1 cellular context compared by ENCODE assay signal in the genomic region with DNA sequence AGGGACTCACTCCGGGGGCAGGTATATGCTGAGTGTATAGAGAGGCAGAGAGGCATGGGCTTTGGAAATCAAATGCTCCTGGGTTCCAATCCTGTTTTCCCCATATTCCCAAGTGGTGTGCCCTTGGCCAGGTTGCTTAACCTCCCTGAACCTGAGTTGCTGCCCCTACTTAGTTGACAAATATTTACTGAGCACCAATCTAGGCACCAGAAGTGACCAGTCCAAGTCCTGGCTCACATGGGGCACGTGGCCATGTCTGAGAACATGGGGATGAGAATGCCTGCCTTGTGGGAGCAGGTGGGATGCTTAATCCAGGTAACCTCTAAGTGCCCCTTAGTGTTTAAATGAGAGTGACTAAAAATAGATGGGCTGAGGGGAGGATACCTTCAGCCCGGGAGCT.
TF ChIP-seq lines count a peak whose summit lies in the region.

No MANE protein-coding gene starts in this region.

TF ChIP-seq in GM23338, 12 proteins besides CTCF, POLR2A, EP300 and RAD21 (continued from another document):
- TF ChIP-seq, protein P1, sequence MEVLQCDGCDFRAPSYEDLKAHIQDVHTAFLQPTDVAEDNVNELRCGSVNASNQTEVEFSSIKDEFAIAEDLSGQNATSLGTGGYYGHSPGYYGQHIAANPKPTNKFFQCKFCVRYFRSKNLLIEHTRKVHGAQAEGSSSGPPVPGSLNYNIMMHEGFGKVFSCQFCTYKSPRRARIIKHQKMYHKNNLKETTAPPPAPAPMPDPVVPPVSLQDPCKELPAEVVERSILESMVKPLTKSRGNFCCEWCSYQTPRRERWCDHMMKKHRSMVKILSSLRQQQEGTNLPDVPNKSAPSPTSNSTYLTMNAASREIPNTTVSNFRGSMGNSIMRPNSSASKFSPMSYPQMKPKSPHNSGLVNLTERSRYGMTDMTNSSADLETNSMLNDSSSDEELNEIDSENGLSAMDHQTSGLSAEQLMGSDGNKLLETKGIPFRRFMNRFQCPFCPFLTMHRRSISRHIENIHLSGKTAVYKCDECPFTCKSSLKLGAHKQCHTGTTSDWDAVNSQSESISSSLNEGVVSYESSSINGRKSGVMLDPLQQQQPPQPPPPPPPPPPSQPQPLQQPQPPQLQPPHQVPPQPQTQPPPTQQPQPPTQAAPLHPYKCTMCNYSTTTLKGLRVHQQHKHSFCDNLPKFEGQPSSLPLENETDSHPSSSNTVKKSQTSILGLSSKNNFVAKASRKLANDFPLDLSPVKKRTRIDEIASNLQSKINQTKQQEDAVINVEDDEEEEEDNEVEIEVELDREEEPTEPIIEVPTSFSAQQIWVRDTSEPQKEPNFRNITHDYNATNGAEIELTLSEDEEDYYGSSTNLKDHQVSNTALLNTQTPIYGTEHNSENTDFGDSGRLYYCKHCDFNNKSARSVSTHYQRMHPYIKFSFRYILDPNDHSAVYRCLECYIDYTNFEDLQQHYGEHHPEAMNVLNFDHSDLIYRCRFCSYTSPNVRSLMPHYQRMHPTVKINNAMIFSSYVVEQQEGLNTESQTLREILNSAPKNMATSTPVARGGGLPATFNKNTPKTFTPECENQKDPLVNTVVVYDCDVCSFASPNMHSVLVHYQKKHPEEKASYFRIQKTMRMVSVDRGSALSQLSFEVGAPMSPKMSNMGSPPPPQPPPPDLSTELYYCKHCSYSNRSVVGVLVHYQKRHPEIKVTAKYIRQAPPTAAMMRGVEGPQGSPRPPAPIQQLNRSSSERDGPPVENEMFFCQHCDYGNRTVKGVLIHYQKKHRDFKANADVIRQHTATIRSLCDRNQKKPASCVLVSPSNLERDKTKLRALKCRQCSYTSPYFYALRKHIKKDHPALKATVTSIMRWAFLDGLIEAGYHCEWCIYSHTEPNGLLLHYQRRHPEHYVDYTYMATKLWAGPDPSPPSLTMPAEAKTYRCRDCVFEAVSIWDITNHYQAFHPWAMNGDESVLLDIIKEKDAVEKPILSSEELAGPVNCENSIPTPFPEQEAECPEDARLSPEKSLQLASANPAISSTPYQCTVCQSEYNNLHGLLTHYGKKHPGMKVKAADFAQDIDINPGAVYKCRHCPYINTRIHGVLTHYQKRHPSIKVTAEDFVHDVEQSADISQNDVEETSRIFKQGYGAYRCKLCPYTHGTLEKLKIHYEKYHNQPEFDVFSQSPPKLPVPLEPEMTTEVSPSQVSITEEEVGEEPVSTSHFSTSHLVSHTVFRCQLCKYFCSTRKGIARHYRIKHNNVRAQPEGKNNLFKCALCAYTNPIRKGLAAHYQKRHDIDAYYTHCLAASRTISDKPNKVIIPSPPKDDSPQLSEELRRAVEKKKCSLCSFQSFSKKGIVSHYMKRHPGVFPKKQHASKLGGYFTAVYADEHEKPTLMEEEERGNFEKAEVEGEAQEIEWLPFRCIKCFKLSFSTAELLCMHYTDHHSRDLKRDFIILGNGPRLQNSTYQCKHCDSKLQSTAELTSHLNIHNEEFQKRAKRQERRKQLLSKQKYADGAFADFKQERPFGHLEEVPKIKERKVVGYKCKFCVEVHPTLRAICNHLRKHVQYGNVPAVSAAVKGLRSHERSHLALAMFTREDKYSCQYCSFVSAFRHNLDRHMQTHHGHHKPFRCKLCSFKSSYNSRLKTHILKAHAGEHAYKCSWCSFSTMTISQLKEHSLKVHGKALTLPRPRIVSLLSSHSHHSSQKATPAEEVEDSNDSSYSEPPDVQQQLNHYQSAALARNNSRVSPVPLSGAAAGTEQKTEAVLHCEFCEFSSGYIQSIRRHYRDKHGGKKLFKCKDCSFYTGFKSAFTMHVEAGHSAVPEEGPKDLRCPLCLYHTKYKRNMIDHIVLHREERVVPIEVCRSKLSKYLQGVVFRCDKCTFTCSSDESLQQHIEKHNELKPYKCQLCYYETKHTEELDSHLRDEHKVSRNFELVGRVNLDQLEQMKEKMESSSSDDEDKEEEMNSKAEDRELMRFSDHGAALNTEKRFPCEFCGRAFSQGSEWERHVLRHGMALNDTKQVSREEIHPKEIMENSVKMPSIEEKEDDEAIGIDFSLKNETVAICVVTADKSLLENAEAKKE (CRISPR knock-in tag; IDR thresholded peaks at IDR 0.05), result no peak
- no peak for TF ChIP-seq NANOG (IDR thresholded peaks at IDR 0.05; ENCODE audit: borderline replicate concordance)
- TF ChIP-seq EZH2 (IDR thresholded peaks at IDR 0.05; ENCODE audit: low read depth, unreplicated experiment), result no peak
TF ChIP-seq in GM23338: peak in this region for 0.
